ENCODE assay signal across 2 cellular contexts in genomic region chr6:26199773-26200728, GRCh38.
TF ChIP-seq lines count a peak whose summit lies in the region.

No MANE protein-coding gene starts in this region.

TF ChIP-seq in K562, 482 proteins besides CTCF, POLR2A, EP300 and RAD21 (continued from another document and continues in another):
- TF ChIP-seq, protein P1, sequence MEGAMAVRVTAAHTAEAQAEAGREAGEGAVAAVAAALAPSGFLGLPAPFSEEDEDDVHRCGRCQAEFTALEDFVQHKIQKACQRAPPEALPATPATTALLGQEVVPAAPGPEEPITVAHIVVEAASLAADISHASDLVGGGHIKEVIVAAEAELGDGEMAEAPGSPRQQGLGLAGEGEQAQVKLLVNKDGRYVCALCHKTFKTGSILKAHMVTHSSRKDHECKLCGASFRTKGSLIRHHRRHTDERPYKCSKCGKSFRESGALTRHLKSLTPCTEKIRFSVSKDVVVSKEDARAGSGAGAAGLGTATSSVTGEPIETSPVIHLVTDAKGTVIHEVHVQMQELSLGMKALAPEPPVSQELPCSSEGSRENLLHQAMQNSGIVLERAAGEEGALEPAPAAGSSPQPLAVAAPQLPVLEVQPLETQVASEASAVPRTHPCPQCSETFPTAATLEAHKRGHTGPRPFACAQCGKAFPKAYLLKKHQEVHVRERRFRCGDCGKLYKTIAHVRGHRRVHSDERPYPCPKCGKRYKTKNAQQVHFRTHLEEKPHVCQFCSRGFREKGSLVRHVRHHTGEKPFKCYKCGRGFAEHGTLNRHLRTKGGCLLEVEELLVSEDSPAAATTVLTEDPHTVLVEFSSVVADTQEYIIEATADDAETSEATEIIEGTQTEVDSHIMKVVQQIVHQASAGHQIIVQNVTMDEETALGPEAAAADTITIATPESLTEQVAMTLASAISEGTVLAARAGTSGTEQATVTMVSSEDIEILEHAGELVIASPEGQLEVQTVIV (CRISPR knock-in tag; IDR thresholded peaks at IDR 0.05; ENCODE audit: borderline replicate concordance), result peak; percentile 56; the same call in 1 of the 2 replicates
- TF ChIP-seq RBM34 (IDR thresholded peaks at IDR 0.05; ENCODE audit: borderline replicate concordance, insufficient read depth, low read length) (no peak), CTBP1 (IDR thresholded peaks at IDR 0.05; ENCODE audit: borderline replicate concordance) (0 out of 2 replicates have a peak, but pooled peaks have one; percentile 19), RBM15 (IDR thresholded peaks at IDR 0.05; ENCODE audit: insufficient read depth, low read length) (no peak), GABPB2 (CRISPR knock-in tag; conservative IDR thresholded peaks at IDR 0.05) (no peak), FOXA3 (CRISPR knock-in tag; conservative IDR thresholded peaks at IDR 0.05 in 1 of 2, IDR thresholded peaks at IDR 0.05 in 1 of 2) (peak in 1 of 2 experiments; percentile 31; a peak in 2 of 4 replicates), ZNF75A (CRISPR knock-in tag; IDR thresholded peaks at IDR 0.05) (0 out of 2 replicates have a peak, but pooled peaks have one; percentile 58), CHCHD3 (CRISPR knock-in tag; IDR thresholded peaks at IDR 0.05) (peak; percentile 90), KHSRP (IDR thresholded peaks at IDR 0.05) (no peak), CCNT2 (IDR thresholded peaks at IDR 0.05; ENCODE audit: borderline replicate concordance, extremely low read depth, insufficient read length, low read depth, low read length) (no peak), ZNF239 (CRISPR knock-in tag; IDR thresholded peaks at IDR 0.05) (no peak), CXXC5 (CRISPR knock-in tag; IDR thresholded peaks at IDR 0.05) (peak; percentile 45), NFYB (IDR thresholded peaks at IDR 0.05; ENCODE audit: extremely low read depth, insufficient read length) (no peak), ZNF655 (CRISPR knock-in tag; IDR thresholded peaks at IDR 0.05) (no peak), ZNF696 (CRISPR knock-in tag; conservative IDR thresholded peaks at IDR 0.05) (0 out of 2 replicates have a peak, but pooled peaks have one; percentile 54), ZFP91 (CRISPR knock-in tag; IDR thresholded peaks at IDR 0.05) (no peak), SIRT6 (IDR thresholded peaks at IDR 0.05; ENCODE audit: low read depth, low read length) (no peak), KAT7 (CRISPR knock-in tag; IDR thresholded peaks at IDR 0.05; ENCODE audit: borderline replicate concordance) (no peak; the same call in 1 of the 2 replicates), SPI1 (IDR thresholded peaks at IDR 0.05; ENCODE audit: borderline replicate concordance, low read depth, low read length) (peak; percentile 55; the same call in 1 of the 2 replicates), ZNF586 (CRISPR knock-in tag; conservative IDR thresholded peaks at IDR 0.05) (0 out of 2 replicates have a peak, but pooled peaks have one; percentile 64), JUND (IDR thresholded peaks at IDR 0.05; ENCODE audit: borderline replicate concordance, low read depth, low read length) (no peak), JUND (tag; IDR thresholded peaks at IDR 0.05; ENCODE audit: borderline replicate concordance, low read depth, low read length) (no peak), HNRNPL (IDR thresholded peaks at IDR 0.05; ENCODE audit: low read depth, low read length) (0 out of 2 replicates have a peak, but pooled peaks have one; percentile 30)
- TF ChIP-seq, protein P2, sequence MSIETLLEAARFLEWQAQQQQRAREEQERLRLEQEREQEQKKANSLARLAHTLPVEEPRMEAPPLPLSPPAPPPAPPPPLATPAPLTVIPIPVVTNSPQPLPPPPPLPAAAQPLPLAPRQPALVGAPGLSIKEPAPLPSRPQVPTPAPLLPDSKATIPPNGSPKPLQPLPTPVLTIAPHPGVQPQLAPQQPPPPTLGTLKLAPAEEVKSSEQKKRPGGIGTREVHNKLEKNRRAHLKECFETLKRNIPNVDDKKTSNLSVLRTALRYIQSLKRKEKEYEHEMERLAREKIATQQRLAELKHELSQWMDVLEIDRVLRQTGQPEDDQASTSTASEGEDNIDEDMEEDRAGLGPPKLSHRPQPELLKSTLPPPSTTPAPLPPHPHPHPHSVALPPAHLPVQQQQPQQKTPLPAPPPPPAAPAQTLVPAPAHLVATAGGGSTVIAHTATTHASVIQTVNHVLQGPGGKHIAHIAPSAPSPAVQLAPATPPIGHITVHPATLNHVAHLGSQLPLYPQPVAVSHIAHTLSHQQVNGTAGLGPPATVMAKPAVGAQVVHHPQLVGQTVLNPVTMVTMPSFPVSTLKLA (conservative IDR thresholded peaks at IDR 0.05), result peak; percentile 17 to 31; a peak in 3 of 4 replicates
- TF ChIP-seq, protein P3, sequence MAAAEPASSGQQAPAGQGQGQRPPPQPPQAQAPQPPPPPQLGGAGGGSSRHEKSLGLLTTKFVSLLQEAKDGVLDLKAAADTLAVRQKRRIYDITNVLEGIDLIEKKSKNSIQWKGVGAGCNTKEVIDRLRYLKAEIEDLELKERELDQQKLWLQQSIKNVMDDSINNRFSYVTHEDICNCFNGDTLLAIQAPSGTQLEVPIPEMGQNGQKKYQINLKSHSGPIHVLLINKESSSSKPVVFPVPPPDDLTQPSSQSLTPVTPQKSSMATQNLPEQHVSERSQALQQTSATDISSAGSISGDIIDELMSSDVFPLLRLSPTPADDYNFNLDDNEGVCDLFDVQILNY (CRISPR knock-in tag; IDR thresholded peaks at IDR 0.05), result peak; percentile 92; the same call in 1 of the 2 replicates

TF ChIP-seq in HepG2, 621 proteins besides CTCF, POLR2A, EP300 and RAD21 (continued from another document and continues in another):
- TF ChIP-seq JUND (CRISPR knock-in tag; IDR thresholded peaks at IDR 0.05) (peak; percentile 12; the same call in 1 of the 2 replicates), ISL2 (CRISPR knock-in tag; IDR thresholded peaks at IDR 0.05) (peak; percentile 7; the same call in 1 of the 2 replicates), HMG20A (CRISPR knock-in tag; IDR thresholded peaks at IDR 0.05; ENCODE audit: borderline replicate concordance) (0 out of 2 replicates have a peak, but pooled peaks have one; percentile 4), ZNF607 (CRISPR knock-in tag; IDR thresholded peaks at IDR 0.05; ENCODE audit: borderline replicate concordance) (0 out of 2 replicates have a peak, but pooled peaks have one; percentile 56), SALL1 (CRISPR knock-in tag; IDR thresholded peaks at IDR 0.05) (peak; percentile 4; the same call in 1 of the 2 replicates), YEATS2 (CRISPR knock-in tag; IDR thresholded peaks at IDR 0.05; ENCODE audit: borderline replicate concordance) (peak; percentile 15; the same call in 1 of the 2 replicates), FIP1L1 (IDR thresholded peaks at IDR 0.05; ENCODE audit: borderline replicate concordance, insufficient read depth, low read depth, low read length) (peak; percentile 86; the same call in 1 of the 2 replicates), RFX5 (IDR thresholded peaks at IDR 0.05; ENCODE audit: low read depth, low read length) (no peak), ZFP36 (IDR thresholded peaks at IDR 0.05; ENCODE audit: borderline replicate concordance, low read depth, low read length, partially characterized antibody) (peak; percentile 2), BRF2 (CRISPR knock-in tag; IDR thresholded peaks at IDR 0.05) (no peak), ELF1 (CRISPR knock-in tag; IDR thresholded peaks at IDR 0.05) (0 out of 2 replicates have a peak, but pooled peaks have one; percentile 2), MAFF (IDR thresholded peaks at IDR 0.05; ENCODE audit: low read depth, low read length) (peak; percentile 52; the same call in 1 of the 2 replicates), RFX1 (IDR thresholded peaks at IDR 0.05) (no peak), TARDBP (CRISPR knock-in tag; IDR thresholded peaks at IDR 0.05) (peak; percentile 61; the same call in 1 of the 2 replicates), ZNF781 (CRISPR knock-in tag; IDR thresholded peaks at IDR 0.05; ENCODE audit: borderline replicate concordance, not compliant biosample characterization) (peak; percentile 43), U2AF1 (optimal IDR thresholded peaks at IDR 0.05; ENCODE audit: low read depth, low read length) (peak; percentile 27), ARID5B (CRISPR knock-in tag; IDR thresholded peaks at IDR 0.05) (0 out of 2 replicates have a peak, but pooled peaks have one; percentile 27), ARHGAP35 (CRISPR knock-in tag; IDR thresholded peaks at IDR 0.05; ENCODE audit: borderline replicate concordance) (0 out of 2 replicates have a peak, but pooled peaks have one; percentile 30), MAF1 (CRISPR knock-in tag; IDR thresholded peaks at IDR 0.05; ENCODE audit: borderline replicate concordance) (no peak), KLF6 (CRISPR knock-in tag; IDR thresholded peaks at IDR 0.05) (peak; percentile 19; the same call in 1 of the 2 replicates), GZF1 (CRISPR knock-in tag; IDR thresholded peaks at IDR 0.05) (0 out of 2 replicates have a peak, but pooled peaks have one; percentile 46), ZNF264 (CRISPR knock-in tag; IDR thresholded peaks at IDR 0.05) (no peak), HOXA5 (CRISPR knock-in tag; IDR thresholded peaks at IDR 0.05) (0 out of 2 replicates have a peak, but pooled peaks have one; percentile 21), ZNF800 (CRISPR knock-in tag; IDR thresholded peaks at IDR 0.05) (peak; percentile 43; the same call in 1 of the 2 replicates), ZNF143 (CRISPR knock-in tag; IDR thresholded peaks at IDR 0.05) (0 out of 2 replicates have a peak, but pooled peaks have one; percentile 1), U2AF2 (IDR thresholded peaks at IDR 0.05; ENCODE audit: low read depth, low read length) (no peak), BORCS8-MEF2B (CRISPR knock-in tag; IDR thresholded peaks at IDR 0.05) (peak; percentile 67; the same call in 1 of the 2 replicates), ZNF124 (CRISPR knock-in tag; IDR thresholded peaks at IDR 0.05) (0 out of 2 replicates have a peak, but pooled peaks have one; percentile 9), HOXD1 (CRISPR knock-in tag; IDR thresholded peaks at IDR 0.05) (no peak), ZNF263 (CRISPR knock-in tag; IDR thresholded peaks at IDR 0.05) (0 out of 2 replicates have a peak, but pooled peaks have one; percentile 18), PAX8 (CRISPR knock-in tag; IDR thresholded peaks at IDR 0.05; ENCODE audit: borderline replicate concordance) (no peak), POLR2AphosphoS5 (IDR thresholded peaks at IDR 0.05; ENCODE audit: low read depth, low read length) (peak; percentile 76), HNRNPL (IDR thresholded peaks at IDR 0.05; ENCODE audit: low read depth, low read length) (0 out of 2 replicates have a peak, but pooled peaks have one; percentile 73), ZMYM3 (CRISPR knock-in tag; IDR thresholded peaks at IDR 0.05) (no peak)
- TF ChIP-seq, protein P4, sequence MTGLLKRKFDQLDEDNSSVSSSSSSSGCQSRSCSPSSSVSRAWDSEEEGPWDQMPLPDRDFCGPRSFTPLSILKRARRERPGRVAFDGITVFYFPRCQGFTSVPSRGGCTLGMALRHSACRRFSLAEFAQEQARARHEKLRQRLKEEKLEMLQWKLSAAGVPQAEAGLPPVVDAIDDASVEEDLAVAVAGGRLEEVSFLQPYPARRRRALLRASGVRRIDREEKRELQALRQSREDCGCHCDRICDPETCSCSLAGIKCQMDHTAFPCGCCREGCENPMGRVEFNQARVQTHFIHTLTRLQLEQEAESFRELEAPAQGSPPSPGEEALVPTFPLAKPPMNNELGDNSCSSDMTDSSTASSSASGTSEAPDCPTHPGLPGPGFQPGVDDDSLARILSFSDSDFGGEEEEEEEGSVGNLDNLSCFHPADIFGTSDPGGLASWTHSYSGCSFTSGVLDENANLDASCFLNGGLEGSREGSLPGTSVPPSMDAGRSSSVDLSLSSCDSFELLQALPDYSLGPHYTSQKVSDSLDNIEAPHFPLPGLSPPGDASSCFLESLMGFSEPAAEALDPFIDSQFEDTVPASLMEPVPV (CRISPR knock-in tag; IDR thresholded peaks at IDR 0.05), result 0 out of 2 replicates have a peak, but pooled peaks have one; percentile 57
